In the genomic region with DNA sequence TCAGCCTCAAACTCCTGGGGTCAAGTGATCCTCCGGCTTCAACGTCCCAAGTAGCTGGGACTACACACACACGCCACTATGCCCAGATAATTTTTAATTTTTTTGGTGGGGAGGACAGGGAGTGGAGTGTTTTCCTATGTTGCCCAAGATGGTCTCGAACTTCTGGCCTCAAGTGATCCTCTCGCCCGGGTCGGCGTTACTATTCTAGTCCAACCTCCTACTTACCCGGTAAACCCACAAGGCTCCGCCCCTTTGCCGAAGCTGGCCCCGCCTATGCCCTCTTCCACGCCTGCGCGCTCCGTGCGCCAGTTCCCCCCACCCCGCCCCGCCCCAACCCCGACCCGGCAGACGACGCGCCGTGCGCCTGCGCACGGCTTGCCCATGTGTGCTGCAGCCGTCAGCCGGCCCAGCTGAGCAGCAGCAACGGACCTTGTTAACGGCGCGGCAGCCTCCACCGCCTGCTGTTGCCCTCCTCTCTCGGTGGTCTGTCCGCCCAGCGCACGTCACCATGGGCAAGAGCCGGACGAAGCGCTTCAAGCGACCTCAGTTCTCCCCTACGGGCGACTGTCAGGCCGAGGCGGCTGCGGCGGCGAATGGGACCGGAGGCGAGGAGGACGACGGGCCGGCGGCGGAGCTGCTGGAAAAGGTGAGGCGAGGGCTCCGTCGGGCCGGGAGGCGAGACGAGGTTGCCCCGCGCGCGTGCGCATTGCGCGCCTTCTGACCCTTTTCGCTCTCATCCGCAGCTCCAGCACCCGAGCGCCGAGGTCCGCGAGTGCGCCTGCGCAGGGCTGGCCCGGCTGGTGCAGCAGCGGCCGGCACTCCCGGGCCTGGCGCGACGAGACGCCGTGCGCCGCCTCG, we compare ENCODE assay signal across 8 cellular contexts. TPM values are rescaled to one million over a fixed set of nuclear protein-coding genes. Genes with fewer than 3 reads are reported as not detected.
DNase-seq lines count a peak whose midpoint lies in the region; TF ChIP-seq lines count a peak whose summit lies in the region.

HEATR3 (plus strand) TSS at position 347 of the 858 bp plus-strand sequence; CDS start at position 509, 162 bp downstream.

- DNase-seq in GM04503 (ENCODE audit: low read depth) (peak; percentile 29), HFF-Myc (ENCODE audit: extremely low read depth, low read depth) (peak; percentile 62), NAMALWA (ENCODE audit: low spot score) (peak; percentile 93), SK-N-DZ (ENCODE audit: low spot score) (peak; percentile 91), globus pallidus (ENCODE audit: low spot score) (peak; percentile 90), nucleus accumbens (lab: John Stamatoyannopoulos, UW) (peak in 55 of 56 donors; percentile 58 to 95 (median 89)), superior temporal gyrus (ENCODE audit: extremely low spot score) (peak; percentile 93)
- peak; percentile 96 for DNase-seq in activated naive CD4-positive, alpha-beta T cell treated with anti-CD3 and anti-CD28 coated beads for 36 hours

- H3K36me3 Mint-ChIP-seq in activated naive CD4-positive, alpha-beta T cell treated with anti-CD3 and anti-CD28 coated beads for 36 hours (ENCODE audit: low read depth), result peaks cover 11% of the 10 kb centered on the region

- no peak for TF ChIP-seq CTCF in HFF-Myc (IDR thresholded peaks at IDR 0.05; ENCODE audit: low read depth, low read length, missing control alignments)

- H3K9me3 Mint-ChIP-seq in activated naive CD4-positive, alpha-beta T cell treated with anti-CD3 and anti-CD28 coated beads for 36 hours, result no peaks in the 10 kb centered on the region

- CTCF ChIA-PET in activated naive CD4-positive, alpha-beta T cell treated with anti-CD3 and anti-CD28 coated beads for 36 hours (lab: Charles Lee), result interaction anchor here (0.6 to 5.9 kb wide), 5 partner anchors 41 to 600 kb away, joined by 3 to 52 read pairs (median 18); partner anchors contain the start of gene CNEP1R1

- intact Hi-C loops in activated naive CD4-positive, alpha-beta T cell treated with anti-CD3 and anti-CD28 coated beads for 36 hours (cut with micrococcal nuclease), result loop anchor here (1.0 to 5.0 kb wide), 7 partner anchors 37 to 740 kb away; partner anchors contain the start of genes ADCY7 and BRD7

- no peaks in the 10 kb centered on the region for H3K27me3 Mint-ChIP-seq in activated naive CD4-positive, alpha-beta T cell treated with anti-CD3 and anti-CD28 coated beads for 36 hours (ENCODE audit: low read depth)

- H3K4me1 Mint-ChIP-seq in activated naive CD4-positive, alpha-beta T cell treated with anti-CD3 and anti-CD28 coated beads for 36 hours (ENCODE audit: low read depth), result peaks cover 27% of the 10 kb centered on the region

- peak within 1 kb of the TSS; percentile 81 for H3K27ac Mint-ChIP-seq in activated naive CD4-positive, alpha-beta T cell treated with anti-CD3 and anti-CD28 coated beads for 36 hours

- peak within 1 kb of the TSS; percentile 90 for H3K4me3 ChIP-seq in HFF-Myc (replicated peaks; ENCODE audit: low read depth, low read length)

- H3K4me3 Mint-ChIP-seq in activated naive CD4-positive, alpha-beta T cell treated with anti-CD3 and anti-CD28 coated beads for 36 hours, result peak within 1 kb of the TSS; percentile 86

RNA-seq across cellular contexts. Expression of gene HEATR3, which starts in this region (rescaled TPM):
- 26.8 and 43.5 TPM in 2 replicates for polyA plus RNA-seq in SK-N-DZ (2014; cell fraction: cytosol; rRNA removed)
- 50.7 and 85.1 TPM in 2 replicates for polyA plus RNA-seq in SK-N-DZ (2014; cell fraction: nucleus; rRNA removed)
- 10 to 100 TPM; 16.3 to 17.5 TPM for total RNA-seq in activated naive CD4-positive, alpha-beta T cell treated with anti-CD3 and anti-CD28 coated beads for 36 hours

Comparison
In these comparisons a context has a peak if more than half of its experiments do, and no peak if none do; other contexts are left out.
1. Peak in every context shown above with its lines: DNase-seq and H3K4me3 ChIP-seq.
2. DNase-seq: peak in every context shown above with its lines; median percentile 96 in activated naive CD4-positive, alpha-beta T cell treated with anti-CD3 and anti-CD28 coated beads for 36 hours; 93 in NAMALWA; 93 in superior temporal gyrus; 91 in SK-N-DZ; 90 in globus pallidus; 89 in nucleus accumbens; 62 in HFF-Myc; 29 in GM04503.